Comparison of ENCODE assay signal across 17 cellular contexts in genomic region chr3:141552440-141552991, GRCh38.
DNase-seq lines count a peak whose midpoint lies in the region; ATAC-seq, FAIRE-seq and TF ChIP-seq lines count a peak whose summit lies in the region.
"Had no signal": no experiment of that assay in that cellular context is flagged by ENCODE, and none has a peak within 500 bp of the region (broad histone marks: within the 10 kb centered on the region; RNA-seq: fewer than 3 reads in every experiment).

No MANE protein-coding gene starts in this region.

- no peak overlapping the region for H3K23ac ChIP-seq in mesendoderm (ENCODE audit: low read length)

- no peaks in the 10 kb centered on the region for H3K79me1 ChIP-seq in mesendoderm (ENCODE audit: low read length)

- peaks cover 36% of the 10 kb centered on the region for H3K36me3 Mint-ChIP-seq in CD4-positive, CD25-positive, alpha-beta regulatory T cell
- peaks cover 38% of the 10 kb centered on the region for H3K36me3 Mint-ChIP-seq in activated T-helper 1 cell treated with anti-CD3 and anti-CD28 coated beads, Interleukin-12 subunit alpha, Interleukin-12 subunit beta, Interleukin-2, Interleukin-4 antibody, amounts not matched to agents 30 ng/mL and 10 ng/mL and 1 ng/mL, durations not matched to agents 14 hours and 24 hours and 36 hours (ENCODE audit: low read depth)
- peaks cover 26 to 49% (median 34%) of the 10 kb centered on the region in 3 donors for H3K36me3 Mint-ChIP-seq in naive thymus-derived CD8-positive, alpha-beta T cell

- DNase-seq in CD4-positive, CD25-positive, alpha-beta regulatory T cell, result no peak
- DNase-seq in GM12891 (ENCODE audit: insufficient read length, low spot score) (no peak), ureter (ENCODE audit: low spot score) (no peak), body of pancreas (no peak), mesendoderm (no peak)
- DNase-seq in activated T-helper 1 cell treated with anti-CD3 and anti-CD28 coated beads, Interleukin-12 subunit alpha, Interleukin-12 subunit beta, Interleukin-2, Interleukin-4 antibody, amounts not matched to agents 30 ng/mL and 10 ng/mL and 1 ng/mL, durations not matched to agents 14 hours and 24 hours and 36 hours (ENCODE audit: low spot score), result no peak
- no peak for DNase-seq in naive thymus-derived CD8-positive, alpha-beta T cell
- DNase-seq: activated CD4-positive, CD25-positive, alpha-beta regulatory T cell treated with anti-CD3 and anti-CD28 coated beads, Interleukin-2, amount 50 U/mL, for 72 hours; dorsolateral prefrontal cortex; heart left ventricle; islet precursor cell; NCI-H446; right cardiac atrium; stimulated activated CD4-positive, alpha-beta T cell treated with anti-CD3 and anti-CD28 coated beads, Interleukin-2, amount 100 ng/mL, for 24 hours had no signal

- no peak overlapping the region for H2BK5ac ChIP-seq in mesendoderm (ENCODE audit: low read length)

- POLR2A ChIA-PET in naive thymus-derived CD8-positive, alpha-beta T cell (lab: Charles Lee), result interaction anchor here (1.1 to 4.3 kb wide), 5 partner anchors 28 to 245 kb away, joined by 3 to 42 read pairs (median 5); partner anchors contain the start of gene RASA2

- TF ChIP-seq POLR2A in GM12891 (IDR thresholded peaks at IDR 0.05; ENCODE audit: low read depth, low read length), result no peak
- no peak for TF ChIP-seq POLR2A in body of pancreas (IDR thresholded peaks at IDR 0.05)

- TF ChIP-seq CTCF in body of pancreas (IDR thresholded peaks at IDR 0.05), result no peak

- peaks cover 0 to 8% (median 4%) of the 10 kb centered on the region in 7 donors for H3K9me3 Mint-ChIP-seq in CD4-positive, CD25-positive, alpha-beta regulatory T cell
- H3K9me3 Mint-ChIP-seq in activated T-helper 1 cell treated with anti-CD3 and anti-CD28 coated beads, Interleukin-12 subunit alpha, Interleukin-12 subunit beta, Interleukin-2, Interleukin-4 antibody, amounts not matched to agents 30 ng/mL and 10 ng/mL and 1 ng/mL, durations not matched to agents 14 hours and 24 hours and 36 hours, result peaks cover 10% of the 10 kb centered on the region
- H3K9me3 Mint-ChIP-seq in naive thymus-derived CD8-positive, alpha-beta T cell, result peaks cover 0 to 13% (median 6%) of the 10 kb centered on the region in 9 donors
- H3K9me3 Mint-ChIP-seq: memory B cell had no signal

- peaks cover 57% of the 10 kb centered on the region for H3K36me3 ChIP-seq in CD4-positive, CD25-positive, alpha-beta regulatory T cell (ENCODE audit: control insufficient read depth, insufficient read depth, low read length)
- H3K36me3 ChIP-seq in body of pancreas (replicated peaks in 1 of 2; ENCODE audit: insufficient read depth in 1 of 2, low read depth in 2 of 2) (no peaks in the 10 kb centered on the region), mesendoderm (ENCODE audit: control insufficient read depth, insufficient read depth, low read length) (no peaks in the 10 kb centered on the region)

- H2AK5ac ChIP-seq in mesendoderm (ENCODE audit: low read length), result no peak overlapping the region

- H3K27me3 ChIP-seq in CD4-positive, CD25-positive, alpha-beta regulatory T cell (ENCODE audit: control insufficient read depth, insufficient read depth, low read length), result no peaks in the 10 kb centered on the region
- H3K27me3 ChIP-seq in body of pancreas (no peaks in the 10 kb centered on the region), mesendoderm (ENCODE audit: insufficient read depth, low read length, poor library complexity) (no peaks in the 10 kb centered on the region)
- H3K27me3 ChIP-seq: breast epithelium, dorsolateral prefrontal cortex, heart left ventricle had no signal

- H4K8ac ChIP-seq in mesendoderm (ENCODE audit: low read depth, low read length), result no peak overlapping the region

- H3K18ac ChIP-seq in mesendoderm (ENCODE audit: low read length), result no peak overlapping the region

- H2BK15ac ChIP-seq in mesendoderm (replicated peaks; ENCODE audit: low read depth), result no peak overlapping the region

- peak overlapping the region; percentile 77 to 91 (median 80) for H3K27ac Mint-ChIP-seq in CD4-positive, CD25-positive, alpha-beta regulatory T cell
- H3K27ac Mint-ChIP-seq in activated T-helper 1 cell treated with anti-CD3 and anti-CD28 coated beads, Interleukin-12 subunit alpha, Interleukin-12 subunit beta, Interleukin-2, Interleukin-4 antibody, amounts not matched to agents 30 ng/mL and 10 ng/mL and 1 ng/mL, durations not matched to agents 14 hours and 24 hours and 36 hours, result peak overlapping the region; percentile 93
- H3K27ac Mint-ChIP-seq in naive thymus-derived CD8-positive, alpha-beta T cell, result peak overlapping the region; percentile 21 to 90 (median 84)
- H3K27ac Mint-ChIP-seq: memory B cell had no signal

- no peak overlapping the region for H3K4ac ChIP-seq in mesendoderm (ENCODE audit: low read depth, low read length)

- H3K4me3 Mint-ChIP-seq in CD4-positive, CD25-positive, alpha-beta regulatory T cell, result peak overlapping the region in 3 of 4 donors; percentile 39 to 76 (median 68)
- peak overlapping the region; percentile 38 for H3K4me3 Mint-ChIP-seq in activated T-helper 1 cell treated with anti-CD3 and anti-CD28 coated beads, Interleukin-12 subunit alpha, Interleukin-12 subunit beta, Interleukin-2, Interleukin-4 antibody, amounts not matched to agents 30 ng/mL and 10 ng/mL and 1 ng/mL, durations not matched to agents 14 hours and 24 hours and 36 hours
- H3K4me3 Mint-ChIP-seq in naive thymus-derived CD8-positive, alpha-beta T cell, result peak overlapping the region; percentile 27 to 71 (median 53)
- H3K4me3 Mint-ChIP-seq: memory B cell had no signal

- H4K5ac ChIP-seq in mesendoderm (ENCODE audit: low read length), result no peak overlapping the region

- peaks cover 44 to 69% (median 57%) of the 10 kb centered on the region in 4 donors for H3K4me1 Mint-ChIP-seq in CD4-positive, CD25-positive, alpha-beta regulatory T cell
- H3K4me1 Mint-ChIP-seq in activated T-helper 1 cell treated with anti-CD3 and anti-CD28 coated beads, Interleukin-12 subunit alpha, Interleukin-12 subunit beta, Interleukin-2, Interleukin-4 antibody, amounts not matched to agents 30 ng/mL and 10 ng/mL and 1 ng/mL, durations not matched to agents 14 hours and 24 hours and 36 hours (ENCODE audit: low read depth), result peaks cover 57% of the 10 kb centered on the region
- H3K4me1 Mint-ChIP-seq in naive thymus-derived CD8-positive, alpha-beta T cell, result peaks cover 20 to 67% (median 65%) of the 10 kb centered on the region in 4 donors

- 54 to 60% methylated on average over 2 of the region's 2 CpGs for WGBS in body of pancreas, 2 donors
- no CpG with 5 or more reads among the region's 2 CpGs for whole genome bisulfite sequencing in mesendoderm (ENCODE audit: extremely low coverage, insufficient coverage, low lambda C conversion rate)

- intact Hi-C loops in activated T-helper 1 cell treated with anti-CD3 and anti-CD28 coated beads, Interleukin-12 subunit alpha, Interleukin-12 subunit beta, Interleukin-2, Interleukin-4 antibody, amounts not matched to agents 30 ng/mL and 10 ng/mL and 1 ng/mL, durations not matched to agents 14 hours and 24 hours and 36 hours (cut with micrococcal nuclease), result loop anchor here (1.0 to 5.0 kb wide), 9 partner anchors 10 to 894 kb away; partner anchors contain the start of gene PXYLP1
- intact Hi-C loops in body of pancreas (cut with DNase I), result no loop called here

- no peak overlapping the region for H3K56ac ChIP-seq in mesendoderm (ENCODE audit: low read length)

- H3K4me2 ChIP-seq in mesendoderm (ENCODE audit: low read length), result no peak overlapping the region

- H3K9ac ChIP-seq in mesendoderm (ENCODE audit: low read length), result no peak overlapping the region

- FAIRE-seq in GM12891 (lab: Jason Lieb, UNC), result peak; percentile 60

- no peaks in the 10 kb centered on the region for H3K27me3 Mint-ChIP-seq in CD4-positive, CD25-positive, alpha-beta regulatory T cell
- no peaks in the 10 kb centered on the region for H3K27me3 Mint-ChIP-seq in activated T-helper 1 cell treated with anti-CD3 and anti-CD28 coated beads, Interleukin-12 subunit alpha, Interleukin-12 subunit beta, Interleukin-2, Interleukin-4 antibody, amounts not matched to agents 30 ng/mL and 10 ng/mL and 1 ng/mL, durations not matched to agents 14 hours and 24 hours and 36 hours (ENCODE audit: insufficient read depth)
- H3K27me3 Mint-ChIP-seq in naive thymus-derived CD8-positive, alpha-beta T cell, result no peaks in the 10 kb centered on the region
- H3K27me3 Mint-ChIP-seq: memory B cell had no signal

- peak overlapping the region; percentile 59 for H3K27ac ChIP-seq in CD4-positive, CD25-positive, alpha-beta regulatory T cell (ENCODE audit: insufficient read depth, low read length, poor library complexity, severe bottlenecking)
- H3K27ac ChIP-seq in body of pancreas (no peak overlapping the region), mesendoderm (ENCODE audit: low read depth, low read length) (no peak overlapping the region)
- H3K27ac ChIP-seq: breast epithelium, dorsolateral prefrontal cortex had no signal

- ATAC-seq in CD4-positive, CD25-positive, alpha-beta regulatory T cell (ENCODE audit: low read depth in 2 of 2), result peak in 1 of 2 donors; percentile 15
- peak; percentile 19 to 44 for ATAC-seq in naive thymus-derived CD8-positive, alpha-beta T cell
- ATAC-seq in body of pancreas (no peak), GM21360 (IDR thresholded peaks at IDR 0.05; ENCODE audit: unreplicated experiment) (no peak)
- ATAC-seq: right cardiac atrium had no signal

- H2BK120ac ChIP-seq in mesendoderm (ENCODE audit: low read depth, low read length), result no peak overlapping the region

- peaks cover 3 to 4% of the 10 kb centered on the region in 2 experiments for H3K9me3 ChIP-seq in CD4-positive, CD25-positive, alpha-beta regulatory T cell (ENCODE audit: control insufficient read depth in 2 of 2, low read length in 2 of 2)
- no peaks in the 10 kb centered on the region for H3K9me3 ChIP-seq in body of pancreas

- no peaks in the 10 kb centered on the region for H3K79me2 ChIP-seq in mesendoderm (ENCODE audit: control insufficient read depth, insufficient read depth, low read length)

- peak overlapping the region; percentile 48 for H3K4me3 ChIP-seq in CD4-positive, CD25-positive, alpha-beta regulatory T cell (ENCODE audit: low read depth, low read length)
- no peak overlapping the region for H3K4me3 ChIP-seq in body of pancreas
- H3K4me3 ChIP-seq in mesendoderm (ENCODE audit: low read length), result no peak overlapping the region
- H3K4me3 ChIP-seq: breast epithelium, dorsolateral prefrontal cortex, heart left ventricle had no signal

- peaks cover 51% of the 10 kb centered on the region for H3K4me1 ChIP-seq in CD4-positive, CD25-positive, alpha-beta regulatory T cell (ENCODE audit: control insufficient read depth, insufficient read depth, low read length, poor library complexity, severe bottlenecking)
- no peaks in the 10 kb centered on the region for H3K4me1 ChIP-seq in body of pancreas
- H3K4me1 ChIP-seq in mesendoderm (ENCODE audit: control insufficient read depth, low read depth, low read length), result no peaks in the 10 kb centered on the region
- H3K4me1 ChIP-seq: breast epithelium had no signal

TF ChIP-seq in GM12891, 5 proteins besides CTCF, POLR2A, EP300 and RAD21:
- TF ChIP-seq POU2F2 (IDR thresholded peaks at IDR 0.05; ENCODE audit: low read depth, low read length) (no peak), SPI1 (IDR thresholded peaks at IDR 0.05; ENCODE audit: low read depth, low read length) (no peak), POLR2AphosphoS5 (IDR thresholded peaks at IDR 0.05; ENCODE audit: low read depth, low read length) (no peak), PAX5 (IDR thresholded peaks at IDR 0.05; ENCODE audit: insufficient read depth, low read length, severe bottlenecking) (no peak), TAF1 (IDR thresholded peaks at IDR 0.05; ENCODE audit: low read depth, low read length) (no peak)

Comparison
In these comparisons a context has a peak if more than half of its experiments do, and no peak if none do; other contexts are left out.
1. ATAC-seq: peak in naive thymus-derived CD8-positive, alpha-beta T cell (2 of 2); none in body of pancreas (single experiment) and GM21360 (single experiment).
2. Peak in every context shown above with its lines, with median percentiles within 50 percentile points of each other: H3K27ac Mint-ChIP-seq and H3K4me3 Mint-ChIP-seq.